Comparison of ENCODE assay signal across 31 cellular contexts in genomic region chrX:109300415-109300814, GRCh38.
"Had no signal": no experiment of that assay in that cellular context is flagged by ENCODE, and none has a peak within 500 bp of the region (broad histone marks: within the 10 kb centered on the region; RNA-seq: fewer than 3 reads in every experiment).

No MANE protein-coding gene starts in this region.

- H3K27ac ChIP-seq: adrenal gland, ascending aorta, body of pancreas, brain microvascular endothelial cell, breast epithelium, cardiac muscle cell had no signal

- FAIRE-seq: bronchial epithelial cell had no signal

- H3K4me1 ChIP-seq: adrenal gland, ascending aorta, body of pancreas, breast epithelium had no signal

- H3K9me3 ChIP-seq: adrenal gland, ascending aorta, body of pancreas, breast epithelium had no signal

- H3K4me3 ChIP-seq: adrenal gland, ascending aorta, body of pancreas, breast epithelium, cardiac muscle cell had no signal

- H3K36me3 ChIP-seq: adrenal gland, ascending aorta, brain microvascular endothelial cell, breast epithelium, cardiac muscle cell had no signal

- H3K27me3 ChIP-seq: ascending aorta, body of pancreas, brain microvascular endothelial cell, cardiac muscle cell had no signal

- ATAC-seq: activated naive CD4-positive, alpha-beta T cell treated with anti-CD3 and anti-CD28 coated beads, Interleukin-2, amount 50 U/mL, for 72 hours; activated naive CD8-positive, alpha-beta T cell treated with anti-CD3 and anti-CD28 coated beads, Interleukin-2, amount 50 U/mL, for 24 hours; activated T-cell treated with anti-CD3 and anti-CD28 coated beads, Interleukin-2, amount 50 U/mL, for 4 hours; activated T-cell treated with anti-CD3 and anti-CD28 coated beads, Interleukin-2, amount 50 U/mL, for 72 hours; activated T-helper 17 cell treated with anti-CD3 and anti-CD28 coated beads, Interleukin-2, amount 50 U/mL, for 72 hours; body of pancreas had no signal

- DNase-seq: activated effector memory CD4-positive, alpha-beta T cell treated with anti-CD3 and anti-CD28 coated beads, Interleukin-2, amount 50 U/mL, for 16 hours; activated effector memory CD4-positive, alpha-beta T cell treated with Interleukin-2 at 50 U/mL for 16 hours; activated gamma-delta T cell; activated gamma-delta T cell treated with Interleukin-2 at 50 U/mL for 16 hours; activated naive CD4-positive, alpha-beta T cell; activated naive CD4-positive, alpha-beta T cell treated with anti-CD3 and anti-CD28 coated beads for 36 hours; activated naive CD4-positive, alpha-beta T cell treated with anti-CD3 and anti-CD28 coated beads, Interleukin-2, amount 10 ng/mL, durations not matched to agents 7 days and 5 days; activated naive CD4-positive, alpha-beta T cell treated with anti-CD3 and anti-CD28 coated beads, Interleukin-2, amount 50 U/mL, for 16 hours; activated naive CD4-positive, alpha-beta T cell treated with Interleukin-2 at 50 U/mL for 16 hours; activated naive CD8-positive, alpha-beta T cell treated with anti-CD3 and anti-CD28 coated beads for 36 hours; activated naive CD8-positive, alpha-beta T cell treated with anti-CD3 and anti-CD28 coated beads, Interleukin-2, amount 10 ng/mL, durations not matched to agents 7 days and 5 days; activated naive CD8-positive, alpha-beta T cell treated with anti-CD3 and anti-CD28 coated beads, Interleukin-2, amount 50 U/mL, for 24 hours; activated T-cell treated with anti-CD3 and anti-CD28 coated beads, Interleukin-2, amount 50 U/mL, for 24 hours; activated T-cell treated with anti-CD3 and anti-CD28 coated beads, Interleukin-2, amount 50 U/mL, for 4 hours; activated T-cell treated with anti-CD3 and anti-CD28 coated beads, Interleukin-2, amount 50 U/mL, for 48 hours; activated T-cell treated with anti-CD3 and anti-CD28 coated beads, Interleukin-2, amount 50 U/mL, for 72 hours; adrenal gland; amniotic stem cell; amygdala; aorta; body of pancreas; brain microvascular endothelial cell; caudate nucleus; central memory CD4-positive, alpha-beta T cell; cerebellar nuclear complex had no signal
